15 cellular contexts compared by ENCODE assay signal in the genomic region with DNA sequence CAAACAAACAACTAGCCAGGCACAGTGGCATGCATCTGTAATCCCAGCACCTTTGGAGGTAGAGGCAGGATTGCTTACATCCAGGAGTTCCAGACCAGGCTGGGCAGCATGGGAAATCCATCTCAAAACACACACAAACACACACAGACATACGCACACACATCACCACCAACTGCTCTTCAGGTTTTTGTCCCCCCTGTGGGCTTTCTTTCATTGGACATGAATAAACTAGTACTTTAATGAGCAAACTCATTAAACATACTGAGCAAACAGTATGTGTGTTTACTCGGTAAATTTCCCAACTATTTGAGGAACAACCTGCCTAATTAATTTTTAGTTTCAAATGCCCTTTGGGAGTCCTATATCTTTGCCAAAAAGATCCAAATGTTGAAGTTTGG. TPM values are rescaled to one million over a fixed set of nuclear protein-coding genes. Genes with fewer than 3 reads are reported as not detected.
DNase-seq lines count a peak whose midpoint lies in the region; ATAC-seq lines count a peak whose summit lies in the region.
"Had no signal": no experiment of that assay in that cellular context is flagged by ENCODE, and none has a peak within 500 bp of the region (broad histone marks: within the 10 kb centered on the region; RNA-seq: fewer than 3 reads in every experiment).

No MANE protein-coding gene starts in this region.

- H3K4me1 Mint-ChIP-seq in activated T-helper 17 cell treated with anti-CD3 and anti-CD28 coated beads, Interleukin-2, amount 50 U/mL, for 72 hours, result peaks cover 32% of the 10 kb centered on the region

- no peaks in the 10 kb centered on the region for H3K27me3 Mint-ChIP-seq in activated T-helper 17 cell treated with anti-CD3 and anti-CD28 coated beads, Interleukin-2, amount 50 U/mL, for 72 hours

- H3K36me3 Mint-ChIP-seq in activated T-helper 17 cell treated with anti-CD3 and anti-CD28 coated beads, Interleukin-2, amount 50 U/mL, for 72 hours (ENCODE audit: low read depth), result no peaks in the 10 kb centered on the region

- ATAC-seq in activated T-helper 17 cell treated with anti-CD3 and anti-CD28 coated beads, Interleukin-2, amount 50 U/mL, for 72 hours (replicated peaks), result no peak
- ATAC-seq in GM18907 (IDR thresholded peaks at IDR 0.05; ENCODE audit: unreplicated experiment), result no peak
- ATAC-seq: A549, foreskin keratinocyte, left colon had no signal

- peak; percentile 20 for DNase-seq in NCI-H2171 treated with DMSO at 0.1 percent for 48 hours (lab: John Stamatoyannopoulos, UW)
- no peak for DNase-seq in NCI-H2171 (lab: John Stamatoyannopoulos, UW)
- DNase-seq in NCI-H1092 (lab: John Stamatoyannopoulos, UW), result peak; percentile 39
- DNase-seq in NCI-H345 (lab: John Stamatoyannopoulos, UW), result peak; percentile 76
- no peak for DNase-seq in islet precursor cell
- DNase-seq in HPDE6-E6E7 (ENCODE audit: extremely low spot score), result no peak
- DNase-seq: aorta; CD4-positive, CD25-positive, alpha-beta regulatory T cell; foreskin keratinocyte; H9; left colon; trophoblast cell had no signal

- H3K4me3 Mint-ChIP-seq in activated T-helper 17 cell treated with anti-CD3 and anti-CD28 coated beads, Interleukin-2, amount 50 U/mL, for 72 hours, result peak overlapping the region; percentile 86
- H3K4me3 Mint-ChIP-seq: H9 had no signal

- no peaks in the 10 kb centered on the region for H3K9me3 Mint-ChIP-seq in activated T-helper 17 cell treated with anti-CD3 and anti-CD28 coated beads, Interleukin-2, amount 50 U/mL, for 72 hours
- H3K9me3 Mint-ChIP-seq: CD4-positive, CD25-positive, alpha-beta regulatory T cell; H9 had no signal

- peak overlapping the region; percentile 52 for H3K27ac Mint-ChIP-seq in activated T-helper 17 cell treated with anti-CD3 and anti-CD28 coated beads, Interleukin-2, amount 50 U/mL, for 72 hours
- H3K27ac Mint-ChIP-seq: H9 had no signal

RNA-seq across cellular contexts. Expression of a gene that starts 10.1 kb away (rescaled TPM):
- 10 to 100 TPM; 31.0 to 43.9 TPM for total RNA-seq in activated T-helper 17 cell treated with anti-CD3 and anti-CD28 coated beads, Interleukin-2, amount 50 U/mL, for 72 hours

Comparison
In these comparisons a context has a peak if more than half of its experiments do, and no peak if none do; other contexts are left out.
1. DNase-seq: peak in NCI-H2171 treated with DMSO at 0.1 percent for 48 hours (single experiment), NCI-H1092 (single experiment) and NCI-H345 (single experiment); none in NCI-H2171 (single experiment), islet precursor cell (single experiment) and HPDE6-E6E7 (single experiment).